ENCODE assay signal across 22 cellular contexts in genomic region chr19:19258589-19259338, GRCh38. TPM values are rescaled to one million over a fixed set of nuclear protein-coding genes. Genes with fewer than 3 reads are reported as not detected.
DNase-seq lines count a peak whose midpoint lies in the region; ATAC-seq and TF ChIP-seq lines count a peak whose summit lies in the region.
"Had no signal": no experiment of that assay in that cellular context is flagged by ENCODE, and none has a peak within 500 bp of the region (broad histone marks: within the 10 kb centered on the region; RNA-seq: fewer than 3 reads in every experiment).

No MANE protein-coding gene starts in this region.

- H3K27me3 ChIP-seq in SK-N-SH (ENCODE audit: insufficient read depth): peaks cover 12% of the 10 kb centered on the region; the same call in 1 of the 2 replicates

- peaks cover 84% of the 10 kb centered on the region for H3K27me3 Mint-ChIP-seq in stimulated activated naive CD8-positive, alpha-beta T cell treated with anti-CD3 and anti-CD28 coated beads, Interleukin-15, amount 100 ng/mL, for 72 hours
- peaks cover 46% of the 10 kb centered on the region for H3K27me3 Mint-ChIP-seq in activated CD4-positive, alpha-beta memory T cell treated with anti-CD3 and anti-CD28 coated beads for 36 hours

- WGBS in SK-N-SH (ENCODE audit: low lambda C conversion rate): 72% methylated on average over 12 of the region's 41 CpGs

- H3K4me1 ChIP-seq in SK-N-SH (ENCODE audit: control insufficient read depth in 1 of 2, insufficient read depth in 2 of 2, low read depth in 1 of 2, low read length in 1 of 2): no peaks in the 10 kb centered on the region; a peak in 1 of 4 replicates

- H3K4me1 Mint-ChIP-seq in stimulated activated naive CD8-positive, alpha-beta T cell treated with anti-CD3 and anti-CD28 coated beads, Interleukin-15, amount 100 ng/mL, for 72 hours: peaks cover 19% of the 10 kb centered on the region
- peaks cover 9% of the 10 kb centered on the region for H3K4me1 Mint-ChIP-seq in activated CD4-positive, alpha-beta memory T cell treated with anti-CD3 and anti-CD28 coated beads for 36 hours (ENCODE audit: low read depth)

- no peak overlapping the region for H2AFZ ChIP-seq in SK-N-SH (ENCODE audit: low read depth)

- no peak overlapping the region for H3K9ac ChIP-seq in SK-N-SH
- H3K9ac ChIP-seq: BLaER1 had no signal

- no peaks in the 10 kb centered on the region for H3K79me2 ChIP-seq in SK-N-SH (ENCODE audit: insufficient read depth)

- H3K4me3 ChIP-seq in SK-N-SH (ENCODE audit: low read depth in 2 of 2, low read length in 1 of 2): no peak overlapping the region
- H3K4me3 ChIP-seq: BLaER1, GM12878 had no signal

- H3K4me3 Mint-ChIP-seq in stimulated activated naive CD8-positive, alpha-beta T cell treated with anti-CD3 and anti-CD28 coated beads, Interleukin-15, amount 100 ng/mL, for 72 hours: no peak overlapping the region
- H3K4me3 Mint-ChIP-seq in activated CD4-positive, alpha-beta memory T cell treated with anti-CD3 and anti-CD28 coated beads for 36 hours: no peak overlapping the region
- H3K4me3 Mint-ChIP-seq: CD14-positive monocyte; CD4-positive, alpha-beta memory T cell; HFFc6 had no signal

- intact Hi-C loops in activated CD4-positive, alpha-beta memory T cell treated with anti-CD3 and anti-CD28 coated beads for 36 hours (cut with micrococcal nuclease): no loop called here

- no peak for TF ChIP-seq EP300 in SK-N-SH (IDR thresholded peaks at IDR 0.05; ENCODE audit: borderline replicate concordance in 1 of 2, low read depth in 1 of 2, low read length in 1 of 2)

- no peaks in the 10 kb centered on the region for H3K36me3 Mint-ChIP-seq in activated CD4-positive, alpha-beta memory T cell treated with anti-CD3 and anti-CD28 coated beads for 36 hours
- H3K36me3 Mint-ChIP-seq: CD14-positive monocyte; CD4-positive, alpha-beta memory T cell had no signal

- ATAC-seq in SK-N-SH treated with all-trans-retinoic acid at 6 μM for 48 hours: no peak
- ATAC-seq in stimulated activated naive CD8-positive, alpha-beta T cell treated with anti-CD3 and anti-CD28 coated beads, Interleukin-15, amount 100 ng/mL, for 72 hours: peak; percentile 24
- no peak for ATAC-seq in stimulated activated naive CD8-positive, alpha-beta T cell treated with anti-CD3 and anti-CD28 coated beads, Interleukin-15, Interleukin-2, amounts not matched to agents 100 U/mL and 50 U/mL, for 24 hours

- H3K27ac ChIP-seq in SK-N-SH (ENCODE audit: low read depth in 2 of 2, low read length in 1 of 2): no peak overlapping the region
- H3K27ac ChIP-seq: 22Rv1, BLaER1 had no signal

- no peak for TF ChIP-seq CTCF in SK-N-SH (IDR thresholded peaks at IDR 0.05)

- no peaks in the 10 kb centered on the region for H4K20me1 ChIP-seq in SK-N-SH (ENCODE audit: insufficient read depth)
- H4K20me1 ChIP-seq: BLaER1 had no signal

- H3F3A ChIP-seq in SK-N-SH (replicated peaks; ENCODE audit: insufficient read depth): no peaks in the 10 kb centered on the region

- CTCF ChIA-PET in SK-N-SH (lab: Yijun Ruan, JAX): interaction anchor here (1.2 kb wide), 1 partner anchor 12 kb away, joined by 3 read pairs; no protein-coding TSS in a partner anchor
- CTCF ChIA-PET in activated CD4-positive, alpha-beta memory T cell treated with anti-CD3 and anti-CD28 coated beads for 36 hours (lab: Charles Lee): interaction anchor here (1.4 kb wide), 2 partner anchors 84 to 295 kb away, joined by 3 read pairs; no protein-coding TSS in a partner anchor

- H3K36me3 ChIP-seq in SK-N-SH (replicated peaks in 1 of 2; ENCODE audit: control insufficient read depth in 1 of 2, insufficient read depth in 2 of 2, low read length in 1 of 2): no peaks in the 10 kb centered on the region
- H3K36me3 ChIP-seq: BLaER1 had no signal

- H3K27ac Mint-ChIP-seq in stimulated activated naive CD8-positive, alpha-beta T cell treated with anti-CD3 and anti-CD28 coated beads, Interleukin-15, amount 100 ng/mL, for 72 hours: no peak overlapping the region
- no peak overlapping the region for H3K27ac Mint-ChIP-seq in activated CD4-positive, alpha-beta memory T cell treated with anti-CD3 and anti-CD28 coated beads for 36 hours
- H3K27ac Mint-ChIP-seq: CD14-positive monocyte, HFFc6 had no signal

- DNase-seq in SK-N-SH (no peak), epidermal melanocyte (ENCODE audit: insufficient read length, low spot score) (peak; percentile 3), COR-L47 (lab: John Stamatoyannopoulos, UW) (no peak)
- no peak for DNase-seq in stimulated activated naive CD8-positive, alpha-beta T cell treated with anti-CD3 and anti-CD28 coated beads, Interleukin-15, amount 100 ng/mL, for 72 hours
- no peak for DNase-seq in stimulated activated naive CD8-positive, alpha-beta T cell treated with anti-CD3 and anti-CD28 coated beads, Interleukin-15, Interleukin-2, amounts not matched to agents 100 U/mL and 50 U/mL, for 24 hours
- DNase-seq in stimulated activated CD4-positive, alpha-beta T cell treated with anti-CD3 and anti-CD28 coated beads, Interleukin-1b, Interleukin-23, amount 100 ng/mL, for 48 hours: no peak
- no peak for DNase-seq in activated CD4-positive, alpha-beta memory T cell treated with anti-CD3 and anti-CD28 coated beads for 36 hours
- DNase-seq: Calu3; CD4-positive, alpha-beta memory T cell; DND-41; EL; HCEC 1CT; HFFc6; IMR-90 had no signal

- no peak for TF ChIP-seq RAD21 in SK-N-SH (IDR thresholded peaks at IDR 0.05; ENCODE audit: low read length)

- peaks cover 0 to 4% of the 10 kb centered on the region in 2 donors for H3K9me3 Mint-ChIP-seq in stimulated activated naive CD8-positive, alpha-beta T cell treated with anti-CD3 and anti-CD28 coated beads, Interleukin-15, amount 100 ng/mL, for 72 hours
- no peaks in the 10 kb centered on the region for H3K9me3 Mint-ChIP-seq in activated CD4-positive, alpha-beta memory T cell treated with anti-CD3 and anti-CD28 coated beads for 36 hours

- H3K9me3 ChIP-seq in SK-N-SH: no peaks in the 10 kb centered on the region

- H3K4me2 ChIP-seq in SK-N-SH: no peak overlapping the region
- H3K4me2 ChIP-seq: BLaER1 had no signal

- POLR2A ChIA-PET in SK-N-SH (lab: Yijun Ruan, JAX): no interaction called here
- POLR2A ChIA-PET in activated CD4-positive, alpha-beta memory T cell treated with anti-CD3 and anti-CD28 coated beads for 36 hours (lab: Charles Lee): no interaction called here

- no peaks in the 10 kb centered on the region for H3K9me2 ChIP-seq in SK-N-SH

TF ChIP-seq in SK-N-SH treated with all-trans-retinoic acid at 6 μM for 48 hours, 23 proteins besides CTCF, POLR2A, EP300 and RAD21:
- TF ChIP-seq ZFP30 (CRISPR knock-in tag; IDR thresholded peaks at IDR 0.05): no peak
- TF ChIP-seq ZFP3 (CRISPR knock-in tag; IDR thresholded peaks at IDR 0.05): peak; percentile 92
TF ChIP-seq in SK-N-SH treated with all-trans-retinoic acid at 6 μM for 48 hours: peak in this region for 1.

TF ChIP-seq in SK-N-SH, 30 proteins besides CTCF, POLR2A, EP300 and RAD21:
- TF ChIP-seq GATA2 (CRISPR knock-in tag; IDR thresholded peaks at IDR 0.05): no peak
- no peak for TF ChIP-seq USF1 (IDR thresholded peaks at IDR 0.05; ENCODE audit: borderline replicate concordance, low read depth)
- no peak for TF ChIP-seq RXRA (IDR thresholded peaks at IDR 0.05; ENCODE audit: borderline replicate concordance, low read depth)
TF ChIP-seq in SK-N-SH: peak in this region for 0.

RNA-seq across cellular contexts. Expression of gene TM6SF2, which starts 14.3 kb away (rescaled TPM):
- polyA plus RNA-seq in SK-N-SH (2012; rRNA removed): 1.4 and 1.8 TPM in 2 replicates
- 0.53 and 0.96 TPM in 2 replicates for polyA plus RNA-seq in SK-N-SH (2012; cell fraction: cytosol; rRNA removed)
- polyA plus RNA-seq in SK-N-SH (2012; cell fraction: nucleus; rRNA removed): 9.7 and 16.9 TPM in 2 replicates
- total RNA-seq in activated CD4-positive, alpha-beta memory T cell treated with anti-CD3 and anti-CD28 coated beads for 36 hours: not detected
- total RNA-seq: A673; Calu3; CD4-positive, alpha-beta memory T cell; H4 had no signal
- polyA plus RNA-seq: CD14-positive monocyte; CD4-positive, alpha-beta memory T cell; GM12878 had no signal

RNA-seq across cellular contexts. Expression of gene NCAN, which starts 47.0 kb away (rescaled TPM):
- 0.03 and 0.10 TPM in 2 replicates for polyA plus RNA-seq in SK-N-SH (2012; rRNA removed)
- 0.16 and 0.17 TPM in 2 replicates for polyA plus RNA-seq in SK-N-SH (2012; cell fraction: cytosol; rRNA removed)
- 0.07 and 0.18 TPM in 2 replicates for polyA plus RNA-seq in SK-N-SH (2012; cell fraction: nucleus; rRNA removed)
- under 1 TPM; 0.05 to 0.07 TPM for total RNA-seq in activated CD4-positive, alpha-beta memory T cell treated with anti-CD3 and anti-CD28 coated beads for 36 hours
- total RNA-seq: A673; Calu3; CD4-positive, alpha-beta memory T cell; H4; HFFc6; IMR-90 had no signal
- polyA plus RNA-seq: AG04450; CD14-positive monocyte; CD4-positive, alpha-beta memory T cell; IMR-90 had no signal

RNA-seq across cellular contexts. Expression of gene NR2C2AP, which starts 55.5 kb away (rescaled TPM):
- polyA plus RNA-seq in SK-N-SH (2012; rRNA removed): 21.2 and 21.9 TPM in 2 replicates
- 14.0 and 17.5 TPM in 2 replicates for polyA plus RNA-seq in SK-N-SH (2012; cell fraction: cytosol; rRNA removed)
- 32.1 and 33.6 TPM in 2 replicates for polyA plus RNA-seq in SK-N-SH (2012; cell fraction: nucleus; rRNA removed)
- 10 to 100 TPM; 39.2 to 42.9 TPM for total RNA-seq in activated CD4-positive, alpha-beta memory T cell treated with anti-CD3 and anti-CD28 coated beads for 36 hours
